ENCODE assay signal across 10 cellular contexts in genomic region chr16:84501077-84501735, GRCh38. TPM values are rescaled to one million over a fixed set of nuclear protein-coding genes. Genes with fewer than 3 reads are reported as not detected.
A peak's percentile ranks its signal among the peaks of the same experiment; 100 is the strongest.
DNase-seq lines count a peak whose midpoint lies in the region; ATAC-seq and TF ChIP-seq lines count a peak whose summit lies in the region.
"Had no signal": no experiment of that assay in that cellular context is flagged by ENCODE, and none has a peak within 500 bp of the region (broad histone marks: within the 10 kb centered on the region; RNA-seq: fewer than 3 reads in every experiment).

No MANE protein-coding gene starts in this region.

- H3K27ac ChIP-seq in PC-3 (ENCODE audit: low read length) (peak overlapping the region; percentile 100), epithelial cell of prostate (peak overlapping the region; percentile 97), sigmoid colon (no peak overlapping the region)
- H3K27ac ChIP-seq: upper lobe of left lung had no signal

- intact Hi-C loops in PC-3 (cut with micrococcal nuclease), result no loop called here
- intact Hi-C loops in sigmoid colon (cut with DNase I), result no loop called here

- H3K36me3 ChIP-seq in PC-3 (ENCODE audit: low read depth, low read length) (peaks cover 26% of the 10 kb centered on the region), sigmoid colon (peaks cover 10 to 43% (median 13%) of the 10 kb centered on the region in 4 donors)

- H3K79me2 ChIP-seq in PC-3 (ENCODE audit: low read length), result peaks cover 56% of the 10 kb centered on the region

- TF ChIP-seq POLR2A in sigmoid colon (IDR thresholded peaks at IDR 0.05), result no peak

- H3F3A ChIP-seq in PC-3 (ENCODE audit: low read length, unreplicated experiment), result peaks cover 12% of the 10 kb centered on the region

- WGBS in sigmoid colon, 2 donors, result 47 to 77% methylated on average over 12 of the region's 12 CpGs

- DNase-seq in EL (peak; percentile 81), PC-3 (peak; percentile 94), epithelial cell of prostate (ENCODE audit: low read depth, low spot score) (peak; percentile 84), sigmoid colon (peak; percentile 60), endothelial cell (ENCODE audit: low spot score) (no peak), GM19240 (ENCODE audit: insufficient read length, low spot score) (no peak)
- no peak for DNase-seq in stimulated activated naive CD8-positive, alpha-beta T cell treated with anti-CD3 and anti-CD28 coated beads, Interleukin-15, Interleukin-2, amounts not matched to agents 100 U/mL and 50 U/mL, for 24 hours
- DNase-seq: NCI-H187 had no signal

- TF ChIP-seq EP300 in sigmoid colon (IDR thresholded peaks at IDR 0.05), result no peak

- H3K9ac ChIP-seq in PC-3 (ENCODE audit: low read length), result peak overlapping the region; percentile 88

- no TSS peak for BruUV-seq in PC-3 (replicated peaks; lab: Mats Ljungman, UMichigan)

- H2AFZ ChIP-seq in PC-3 (ENCODE audit: low read length), result no peak overlapping the region

- H3K4me3 ChIP-seq in PC-3 (ENCODE audit: low read length) (no peak overlapping the region), sigmoid colon (no peak overlapping the region)
- H3K4me3 ChIP-seq: upper lobe of left lung had no signal

- POLR2A ChIA-PET in PC-3 (lab: Charles Lee; ENCODE audit: unreplicated experiment), result no interaction called here

- TF ChIP-seq CTCF in PC-3 (conservative IDR thresholded peaks at IDR 0.05; ENCODE audit: low read depth, low read length), result no peak
- TF ChIP-seq CTCF in sigmoid colon (IDR thresholded peaks at IDR 0.05), result no peak
- no peak for TF ChIP-seq CTCF in endothelial cell (IDR thresholded peaks at IDR 0.05; ENCODE audit: unreplicated experiment)

- peaks cover 7% of the 10 kb centered on the region for H3K4me1 Mint-ChIP-seq in endothelial cell (ENCODE audit: unreplicated experiment)

- H3K9me3 ChIP-seq in PC-3 (ENCODE audit: low read length) (no peaks in the 10 kb centered on the region), sigmoid colon (no peaks in the 10 kb centered on the region)
- H3K9me3 ChIP-seq: upper lobe of left lung had no signal

- no peak overlapping the region for H3K4me3 Mint-ChIP-seq in endothelial cell (ENCODE audit: unreplicated experiment)

- no peak overlapping the region for H3K27ac Mint-ChIP-seq in endothelial cell (ENCODE audit: unreplicated experiment)

- no peaks in the 10 kb centered on the region for H3K27me3 Mint-ChIP-seq in endothelial cell (ENCODE audit: unreplicated experiment)

- peaks cover 19% of the 10 kb centered on the region for H3K36me3 Mint-ChIP-seq in endothelial cell (ENCODE audit: low read depth, unreplicated experiment)

- ATAC-seq in PC-3 (peak; percentile 39), HG03135 (IDR thresholded peaks at IDR 0.05; ENCODE audit: unreplicated experiment) (no peak)
- ATAC-seq in stimulated activated naive CD8-positive, alpha-beta T cell treated with anti-CD3 and anti-CD28 coated beads, Interleukin-15, Interleukin-2, amounts not matched to agents 100 U/mL and 50 U/mL, for 24 hours, result no peak

- peaks cover 72% of the 10 kb centered on the region for H3K4me1 ChIP-seq in PC-3 (ENCODE audit: insufficient read depth, low read length)
- peaks cover 0 to 27% (median 22%) of the 10 kb centered on the region in 4 donors for H3K4me1 ChIP-seq in sigmoid colon

- CTCF ChIA-PET in PC-3 (lab: Charles Lee), result no interaction called here

- H3K27me3 ChIP-seq in PC-3 (ENCODE audit: low read length) (no peaks in the 10 kb centered on the region), sigmoid colon (no peaks in the 10 kb centered on the region)
- H3K27me3 ChIP-seq: upper lobe of left lung had no signal

- peak overlapping the region; percentile 94 for H3K4me2 ChIP-seq in PC-3 (ENCODE audit: low read length)

- H4K20me1 ChIP-seq in PC-3 (ENCODE audit: low read length), result no peaks in the 10 kb centered on the region

- no peaks in the 10 kb centered on the region for H3K9me2 ChIP-seq in PC-3 (replicated peaks; ENCODE audit: low read length)

- H3K9me3 Mint-ChIP-seq in endothelial cell (ENCODE audit: unreplicated experiment), result no peaks in the 10 kb centered on the region

RNA-seq across cellular contexts. Expression of gene MEAK7, which starts 3.3 kb away (rescaled TPM):
- total RNA-seq in PC-3 (2014; rRNA removed) (19.2 and 22.5 TPM in 2 replicates), sigmoid colon (10 to 100 TPM; 10.0 to 13.7 (median 12.1) TPM), endothelial cell (ENCODE audit: unreplicated experiment) (34.2 TPM)
- polyA plus RNA-seq in sigmoid colon, result 10 to 100 TPM in 1 of 3 donors, 1 to 10 TPM in 2; 4.2 to 12.2 (median 8.6) TPM

Comparison
In these comparisons a context has a peak if more than half of its experiments do, and no peak if none do; other contexts are left out.
1. DNase-seq: peak in EL (single experiment), PC-3 (single experiment), epithelial cell of prostate (single experiment) and sigmoid colon (single experiment); none in endothelial cell (single experiment), stimulated activated naive CD8-positive, alpha-beta T cell treated with anti-CD3 and anti-CD28 coated beads, Interleukin-15, Interleukin-2, amounts not matched to agents 100 U/mL and 50 U/mL, for 24 hours (single experiment) and GM19240 (single experiment).
2. H3K27ac ChIP-seq: peak in PC-3 (single experiment) and epithelial cell of prostate (single experiment); none in sigmoid colon (0 of 4).